Comparison of ENCODE assay signal across 15 cellular contexts in genomic region chr5:84688566-84688965, GRCh38.
DNase-seq lines count a peak whose midpoint lies in the region; ATAC-seq and TF ChIP-seq lines count a peak whose summit lies in the region.
"Had no signal": no experiment of that assay in that cellular context is flagged by ENCODE, and none has a peak within 500 bp of the region (broad histone marks: within the 10 kb centered on the region; RNA-seq: fewer than 3 reads in every experiment).

No MANE protein-coding gene starts in this region.

- no peak overlapping the region for H3K27ac ChIP-seq in naive thymus-derived CD4-positive, alpha-beta T cell (ENCODE audit: low read depth, low read length)
- H3K27ac ChIP-seq: gastrocnemius medialis had no signal

- H3K27me3 Mint-ChIP-seq in naive thymus-derived CD4-positive, alpha-beta T cell, result no peaks in the 10 kb centered on the region
- H3K27me3 Mint-ChIP-seq: natural killer cell treated with Interleukin-12 subunit alpha and Interleukin-12 subunit beta and Interleukin-15 and Interleukin-18, amount 100 ng/mL, for 72 hours; stimulated activated naive CD8-positive, alpha-beta T cell treated with anti-CD3 and anti-CD28 coated beads, Interleukin-15, Interleukin-2, amounts not matched to agents 100 ng/mL and 50 ng/mL, for 24 hours; T-cell had no signal

- ATAC-seq in SK-N-SH treated with all-trans-retinoic acid at 6 μM for 48 hours (peak; percentile 70), GM19035 (IDR thresholded peaks at IDR 0.05; ENCODE audit: unreplicated experiment) (no peak)
- no peak for ATAC-seq in naive thymus-derived CD4-positive, alpha-beta T cell
- ATAC-seq: gastrocnemius medialis; natural killer cell treated with Interleukin-12 subunit alpha and Interleukin-12 subunit beta and Interleukin-15 and Interleukin-18, amount 100 ng/mL, for 72 hours; right cardiac atrium; T-cell had no signal

- no peaks in the 10 kb centered on the region for H3K27me3 ChIP-seq in naive thymus-derived CD4-positive, alpha-beta T cell (ENCODE audit: control insufficient read depth in 2 of 2, insufficient read depth in 2 of 2, low read length in 2 of 2)
- H3K27me3 ChIP-seq: gastrocnemius medialis had no signal

- no peaks in the 10 kb centered on the region for H3K9me3 ChIP-seq in naive thymus-derived CD4-positive, alpha-beta T cell (ENCODE audit: control insufficient read depth in 2 of 3, low read length in 3 of 3)
- H3K9me3 ChIP-seq: gastrocnemius medialis had no signal

- no peak for TF ChIP-seq CTCF in AG09309 (IDR thresholded peaks at IDR 0.05; ENCODE audit: control insufficient read depth, insufficient read depth, low read depth, low read length, missing control alignments)
- no peak for TF ChIP-seq CTCF in fibroblast of the aortic adventitia (IDR thresholded peaks at IDR 0.05; ENCODE audit: insufficient read depth, low read length)

- H3K36me3 Mint-ChIP-seq in naive thymus-derived CD4-positive, alpha-beta T cell, result no peaks in the 10 kb centered on the region
- H3K36me3 Mint-ChIP-seq: CD14-positive monocyte; natural killer cell treated with Interleukin-12 subunit alpha and Interleukin-12 subunit beta and Interleukin-15 and Interleukin-18, amount 100 ng/mL, for 72 hours; T-cell had no signal

- peak overlapping the region in 1 of 9 donors; percentile 7 for H3K27ac Mint-ChIP-seq in naive thymus-derived CD4-positive, alpha-beta T cell
- H3K27ac Mint-ChIP-seq: CD14-positive monocyte; natural killer cell treated with Interleukin-12 subunit alpha and Interleukin-12 subunit beta and Interleukin-15 and Interleukin-18, amount 100 ng/mL, for 72 hours; stimulated activated naive CD8-positive, alpha-beta T cell treated with anti-CD3 and anti-CD28 coated beads, Interleukin-15, Interleukin-2, amounts not matched to agents 100 ng/mL and 50 ng/mL, for 24 hours; T-cell had no signal

- H3K4me3 Mint-ChIP-seq in naive thymus-derived CD4-positive, alpha-beta T cell, result no peak overlapping the region
- H3K4me3 Mint-ChIP-seq: CD14-positive monocyte; natural killer cell treated with Interleukin-12 subunit alpha and Interleukin-12 subunit beta and Interleukin-15 and Interleukin-18, amount 100 ng/mL, for 72 hours; stimulated activated naive CD8-positive, alpha-beta T cell treated with anti-CD3 and anti-CD28 coated beads, Interleukin-15, Interleukin-2, amounts not matched to agents 100 ng/mL and 50 ng/mL, for 24 hours; T-cell had no signal

- intact Hi-C loops in naive thymus-derived CD4-positive, alpha-beta T cell (cut with micrococcal nuclease), result loop anchor here in 1 of 2 donors (1.0 kb wide), 1 partner anchor 34 kb away; no protein-coding TSS in a partner anchor

- H3K4me1 ChIP-seq in naive thymus-derived CD4-positive, alpha-beta T cell (ENCODE audit: control insufficient read depth in 2 of 2, insufficient read depth in 2 of 2, low read length in 2 of 2), result no peaks in the 10 kb centered on the region
- H3K4me1 ChIP-seq: gastrocnemius medialis had no signal

- H3K9me3 Mint-ChIP-seq in naive thymus-derived CD4-positive, alpha-beta T cell, result peaks cover 0 to 13% (median 0%) of the 10 kb centered on the region in 11 donors

- H3K4me3 ChIP-seq in AG09309 (ENCODE audit: control insufficient read depth, low read depth, low read length), result no peak overlapping the region
- H3K4me3 ChIP-seq in fibroblast of the aortic adventitia (ENCODE audit: low read depth, low read length), result no peak overlapping the region
- no peak overlapping the region for H3K4me3 ChIP-seq in naive thymus-derived CD4-positive, alpha-beta T cell (ENCODE audit: low read length)
- H3K4me3 ChIP-seq: gastrocnemius medialis had no signal

- POLR2A ChIA-PET in naive thymus-derived CD4-positive, alpha-beta T cell (lab: Charles Lee), result no interaction called here

- no peaks in the 10 kb centered on the region for H3K4me1 Mint-ChIP-seq in naive thymus-derived CD4-positive, alpha-beta T cell
- H3K4me1 Mint-ChIP-seq: CD14-positive monocyte, T-cell had no signal

- DNase-seq in AG09309 (ENCODE audit: low read depth) (peak; percentile 21), HS-5 (ENCODE audit: low read depth) (peak; percentile 98), fibroblast of the aortic adventitia (ENCODE audit: low read depth) (peak; percentile 96), SIG-M5 (lab: John Stamatoyannopoulos, UW) (no peak), 8988T (no peak)
- no peak for DNase-seq in naive thymus-derived CD4-positive, alpha-beta T cell
- DNase-seq: activated CD4-positive, alpha-beta T cell treated with anti-CD3 and anti-CD28 coated beads, Interleukin-2, amount 50 U/mL, for 48 hours; gastrocnemius medialis; right cardiac atrium; T-cell had no signal

- no peaks in the 10 kb centered on the region for H3K36me3 ChIP-seq in naive thymus-derived CD4-positive, alpha-beta T cell (ENCODE audit: control insufficient read depth in 2 of 3, insufficient read depth in 3 of 3, low read length in 3 of 3)
- H3K36me3 ChIP-seq: gastrocnemius medialis had no signal

- CTCF ChIA-PET in naive thymus-derived CD4-positive, alpha-beta T cell (lab: Charles Lee), result no interaction called here

TF ChIP-seq in SK-N-SH treated with all-trans-retinoic acid at 6 μM for 48 hours, 23 proteins besides CTCF, POLR2A, EP300 and RAD21:
- TF ChIP-seq ISL1 (CRISPR knock-in tag; IDR thresholded peaks at IDR 0.05), result no peak
- no peak for TF ChIP-seq ZFP30 (CRISPR knock-in tag; IDR thresholded peaks at IDR 0.05)
- TF ChIP-seq OSR1 (CRISPR knock-in tag; IDR thresholded peaks at IDR 0.05), result no peak
- no peak for TF ChIP-seq ZNF70 (CRISPR knock-in tag; IDR thresholded peaks at IDR 0.05)
- no peak for TF ChIP-seq GLIS3 (CRISPR knock-in tag; IDR thresholded peaks at IDR 0.05)
- no peak for TF ChIP-seq ZNF8 (CRISPR knock-in tag; IDR thresholded peaks at IDR 0.05)
- TF ChIP-seq ZFP3 (CRISPR knock-in tag; IDR thresholded peaks at IDR 0.05), result no peak
- 0 out of 2 replicates have a peak, but pooled peaks have one; percentile 53 for TF ChIP-seq TOX (CRISPR knock-in tag; IDR thresholded peaks at IDR 0.05; ENCODE audit: borderline replicate concordance)

Comparison
In these comparisons a context has a peak if more than half of its experiments do, and no peak if none do; other contexts are left out.
1. DNase-seq: peak in AG09309 (single experiment), HS-5 (single experiment) and fibroblast of the aortic adventitia (single experiment); none in SIG-M5 (single experiment), naive thymus-derived CD4-positive, alpha-beta T cell (0 of 9) and 8988T (single experiment).